16 cellular contexts compared by ENCODE assay signal in the genomic region with DNA sequence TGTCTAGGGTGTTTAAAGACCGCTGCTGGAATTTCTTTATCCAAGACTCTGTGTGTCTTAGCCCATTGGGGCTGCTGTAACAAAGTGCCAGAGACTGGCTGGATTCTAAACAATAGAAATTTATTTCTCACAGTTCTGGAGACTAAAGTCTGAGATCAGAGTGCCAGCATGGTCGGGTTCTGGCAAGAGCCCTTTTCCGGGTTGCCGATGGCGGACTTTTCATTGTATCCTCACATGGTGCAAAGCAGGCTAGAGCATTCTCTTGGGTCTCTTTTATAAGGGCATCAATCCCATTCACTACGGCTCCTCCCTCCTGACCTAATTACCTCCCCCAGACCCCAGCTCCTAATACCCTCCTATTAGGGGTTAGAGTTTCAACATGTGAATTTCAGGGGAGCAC. TPM values are rescaled to one million over a fixed set of nuclear protein-coding genes. Genes with fewer than 3 reads are reported as not detected.
A peak's percentile ranks its signal among the peaks of the same experiment; 100 is the strongest.
DNase-seq lines count a peak whose midpoint lies in the region; ATAC-seq and TF ChIP-seq lines count a peak whose summit lies in the region.
"Had no signal": no experiment of that assay in that cellular context is flagged by ENCODE, and none has a peak within 500 bp of the region (broad histone marks: within the 10 kb centered on the region; RNA-seq: fewer than 3 reads in every experiment).

No MANE protein-coding gene starts in this region.

- no peak for ATAC-seq in HG03469 (IDR thresholded peaks at IDR 0.05; ENCODE audit: unreplicated experiment)

- no peaks in the 10 kb centered on the region for H3K27me3 Mint-ChIP-seq in CD4-positive, alpha-beta memory T cell

- no peaks in the 10 kb centered on the region for H3K27me3 ChIP-seq in CD4-positive, alpha-beta memory T cell (ENCODE audit: insufficient read depth, low read length)
- H3K27me3 ChIP-seq in KMS-11 (ENCODE audit: insufficient read depth, low read depth), result no peaks in the 10 kb centered on the region
- H3K27me3 ChIP-seq in esophagus squamous epithelium, result no peaks in the 10 kb centered on the region
- no peaks in the 10 kb centered on the region for H3K27me3 ChIP-seq in skeletal muscle tissue (ENCODE audit: control insufficient read depth in 3 of 3, insufficient read depth in 3 of 3, low read length in 3 of 3)
- H3K27me3 ChIP-seq: hepatocyte had no signal

- intact Hi-C loops in CD4-positive, alpha-beta memory T cell (cut with micrococcal nuclease), result loop anchor here (1.0 kb wide), 1 partner anchor 10 kb away; a partner anchor contains a TSS
- intact Hi-C loops in esophagus squamous epithelium (cut with DNase I), result no loop called here

- H3K9ac ChIP-seq in KMS-11 (no peak overlapping the region), skeletal muscle tissue (ENCODE audit: low read depth in 1 of 3, low read length in 3 of 3) (peak overlapping the region in 1 of 3 donors; percentile 11)

- H3K4me3 ChIP-seq in CD4-positive, alpha-beta memory T cell (ENCODE audit: low read length in 2 of 2), result peak overlapping the region; percentile 36 to 66
- no peak overlapping the region for H3K4me3 ChIP-seq in KMS-11 (IDR thresholded peaks at IDR 0.05; ENCODE audit: insufficient read depth, low read depth, low read length)
- H3K4me3 ChIP-seq in esophagus squamous epithelium, result no peak overlapping the region
- no peak overlapping the region for H3K4me3 ChIP-seq in skeletal muscle tissue (ENCODE audit: low read length in 3 of 3)
- H3K4me3 ChIP-seq: hepatocyte, prostate gland, thoracic aorta had no signal

- TF ChIP-seq POLR2A in esophagus squamous epithelium (IDR thresholded peaks at IDR 0.05), result no peak

- H3K4me2 ChIP-seq in KMS-11, result peak overlapping the region; percentile 7; the same call in 1 of the 2 replicates
- H3K4me2 ChIP-seq: hepatocyte had no signal

- H3K36me3 Mint-ChIP-seq in CD4-positive, alpha-beta memory T cell, result peaks cover 27 to 75% of the 10 kb centered on the region in 2 donors

- H3K4me3 Mint-ChIP-seq in CD4-positive, alpha-beta memory T cell, result peak overlapping the region; percentile 65 to 90 (median 82)
- H3K4me3 Mint-ChIP-seq: endodermal cell had no signal

- no peaks in the 10 kb centered on the region for H3K79me2 ChIP-seq in KMS-11 (ENCODE audit: insufficient read depth, low read depth)
- H3K79me2 ChIP-seq: hepatocyte had no signal

- peaks cover 95% of the 10 kb centered on the region for H3K4me1 ChIP-seq in CD4-positive, alpha-beta memory T cell (ENCODE audit: insufficient read depth, low read length)
- H3K4me1 ChIP-seq in KMS-11 (ENCODE audit: low read depth, poor library complexity, severe bottlenecking) (peaks cover 15% of the 10 kb centered on the region), esophagus squamous epithelium (peaks cover 7 to 44% (median 31%) of the 10 kb centered on the region in 3 donors), skeletal muscle tissue (ENCODE audit: control insufficient read depth in 3 of 3, insufficient read depth in 3 of 3, low read length in 3 of 3) (peaks cover 19 to 27% (median 19%) of the 10 kb centered on the region in 3 donors)
- H3K4me1 ChIP-seq: prostate gland had no signal

- H3K27ac ChIP-seq in CD4-positive, alpha-beta memory T cell (ENCODE audit: low read depth, low read length), result peak overlapping the region; percentile 79
- H3K27ac ChIP-seq in KMS-11, result no peak overlapping the region
- H3K27ac ChIP-seq in esophagus squamous epithelium, result peak overlapping the region; percentile 29 to 82 (median 64)
- peak overlapping the region; percentile 6 for H3K27ac ChIP-seq in skeletal muscle tissue (ENCODE audit: low read depth, low read length)
- H3K27ac ChIP-seq: hepatocyte had no signal

- no peaks in the 10 kb centered on the region for H4K20me1 ChIP-seq in KMS-11 (ENCODE audit: insufficient read depth)

- H3K27ac Mint-ChIP-seq in CD4-positive, alpha-beta memory T cell, result peak overlapping the region; percentile 89 to 98 (median 97)
- H3K27ac Mint-ChIP-seq: endodermal cell had no signal

- CTCF ChIA-PET in CD4-positive, alpha-beta memory T cell (lab: Charles Lee; ENCODE audit: partially characterized antibody), result interaction anchor here (1.0 to 1.6 kb wide), 5 partner anchors 9 to 43 kb away, joined by 3 to 11 read pairs (median 4); a partner anchor contains a TSS

- POLR2A ChIA-PET in CD4-positive, alpha-beta memory T cell (lab: Charles Lee; ENCODE audit: partially characterized antibody), result interaction anchor here (0.6 to 6.3 kb wide), 11 partner anchors 10 to 346 kb away, joined by 3 to 104 read pairs (median 13); a partner anchor contains a TSS

- no peak for DNase-seq in CD4-positive, alpha-beta memory T cell
- DNase-seq in esophagus squamous epithelium (lab: John Stamatoyannopoulos, UW) (no peak), epidermal melanocyte (ENCODE audit: insufficient read length, low spot score) (no peak), RPMI8226 (no peak), globus pallidus (ENCODE audit: low spot score) (no peak)
- DNase-seq: DMS 273 treated with DMSO at 0.1 percent for 48 hours, endodermal cell, mesendoderm, NCI-H2107 had no signal

- peaks cover 69 to 99% (median 82%) of the 10 kb centered on the region in 4 donors for H3K4me1 Mint-ChIP-seq in CD4-positive, alpha-beta memory T cell

- peaks cover 5% of the 10 kb centered on the region for H3K36me3 ChIP-seq in CD4-positive, alpha-beta memory T cell (ENCODE audit: insufficient read depth, low read length)
- no peaks in the 10 kb centered on the region for H3K36me3 ChIP-seq in KMS-11 (ENCODE audit: insufficient read depth)
- no peaks in the 10 kb centered on the region for H3K36me3 ChIP-seq in esophagus squamous epithelium
- no peaks in the 10 kb centered on the region for H3K36me3 ChIP-seq in skeletal muscle tissue (ENCODE audit: control insufficient read depth in 3 of 3, insufficient read depth in 3 of 3, low read length in 3 of 3)
- H3K36me3 ChIP-seq: prostate gland, thoracic aorta had no signal

- TF ChIP-seq CTCF in KMS-11 (conservative IDR thresholded peaks at IDR 0.05; ENCODE audit: low read depth, low read length), result no peak
- TF ChIP-seq CTCF in esophagus squamous epithelium (IDR thresholded peaks at IDR 0.05), result no peak

- H3K9me3 ChIP-seq in CD4-positive, alpha-beta memory T cell (ENCODE audit: control insufficient read depth in 1 of 2, low read length in 2 of 2), result no peaks in the 10 kb centered on the region
- no peaks in the 10 kb centered on the region for H3K9me3 ChIP-seq in esophagus squamous epithelium
- no peaks in the 10 kb centered on the region for H3K9me3 ChIP-seq in skeletal muscle tissue (ENCODE audit: control insufficient read depth in 3 of 3, low read length in 3 of 3)
- H3K9me3 ChIP-seq: prostate gland, thoracic aorta had no signal

- H3K9me3 Mint-ChIP-seq in CD4-positive, alpha-beta memory T cell, result no peaks in the 10 kb centered on the region
- H3K9me3 Mint-ChIP-seq: endodermal cell had no signal

- 58 to 79% methylated on average over 6 of the region's 6 CpGs for WGBS in esophagus squamous epithelium, 2 donors

- H2AFZ ChIP-seq in KMS-11 (ENCODE audit: low read depth), result no peak overlapping the region
- H2AFZ ChIP-seq: hepatocyte had no signal

RNA-seq across cellular contexts. Expression of a gene that starts 9.5 kb away (rescaled TPM):
- total RNA-seq in CD4-positive, alpha-beta memory T cell, result 100 to 1,000 TPM; 416 to 457 TPM
- 100 to 1,000 TPM in 1 of 2 donors, 10 to 100 TPM in 1; 41.6 to 151 TPM for polyA plus RNA-seq in CD4-positive, alpha-beta memory T cell
- total RNA-seq in esophagus squamous epithelium (10 to 100 TPM in 3 of 4 donors, 1 to 10 TPM in 1; 7.7 to 25.2 (median 14.1) TPM), skeletal muscle tissue (5.7 TPM)

RNA-seq across cellular contexts. Expression of a gene that starts 37.1 kb away (rescaled TPM):
- not detected for total RNA-seq in CD4-positive, alpha-beta memory T cell
- under 1 TPM in 1 of 2 donors, not detected in 1; 0.14 TPM for polyA plus RNA-seq in CD4-positive, alpha-beta memory T cell
- total RNA-seq in esophagus squamous epithelium, result under 1 TPM in 3 of 4 donors, not detected in 1; 0.19 to 0.32 (median 0.31) TPM
- total RNA-seq in skeletal muscle tissue, result 3.1 TPM
- total RNA-seq: endodermal cell, hepatocyte, LHCN-M2, thoracic aorta had no signal
- polyA plus RNA-seq: hepatocyte had no signal

Comparison
In these comparisons a context has a peak if more than half of its experiments do, and no peak if none do; other contexts are left out.
1. H3K4me3 ChIP-seq: peak in CD4-positive, alpha-beta memory T cell (2 of 2); none in KMS-11 (single experiment), esophagus squamous epithelium (0 of 4) and skeletal muscle tissue (0 of 3).
2. RNA of a gene that starts 9.5 kb away (total RNA-seq): 416 to 457 TPM in CD4-positive, alpha-beta memory T cell; 7.7 to 25.2 TPM in esophagus squamous epithelium and 5.7 TPM in skeletal muscle tissue (single experiment); every median in the first group is over 10 times any median in the second.